ENCODE assay signal across 28 cellular contexts in the genomic region with DNA sequence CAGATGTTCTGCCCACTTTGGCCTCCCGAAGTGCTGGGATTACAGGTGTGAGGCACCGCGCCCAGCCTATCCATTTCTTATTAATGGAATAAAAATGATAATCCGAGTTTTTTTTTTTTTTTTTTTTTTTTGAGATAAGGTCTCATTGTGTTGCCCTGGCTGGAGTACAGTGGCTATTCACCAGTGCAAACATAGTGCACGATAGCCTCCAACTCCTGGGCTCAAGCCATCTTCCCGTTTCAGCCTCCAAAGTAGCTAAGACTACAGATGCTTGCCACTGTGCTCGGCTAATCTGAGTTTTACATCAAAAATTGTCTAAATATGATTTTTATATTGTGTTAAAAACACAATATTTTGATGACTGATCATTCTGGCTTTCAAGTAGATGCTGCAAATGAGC.
"Had no signal": no experiment of that assay in that cellular context is flagged by ENCODE, and none has a peak within 500 bp of the region (broad histone marks: within the 10 kb centered on the region; RNA-seq: fewer than 3 reads in every experiment).

No MANE protein-coding gene starts in this region.

- H3K27me3 ChIP-seq: ascending aorta, cardiac muscle cell had no signal

- H3K36me3 ChIP-seq: cardiac muscle cell had no signal

- H3K9me3 ChIP-seq: ascending aorta had no signal

- H3K4me3 ChIP-seq: ascending aorta, cardiac muscle cell had no signal

- H3K27ac ChIP-seq: ascending aorta, cardiac muscle cell, VCaP had no signal

- DNase-seq: activated B cell treated with CpG ODN at 0.5 μM for 24 hours; activated CD4-positive, alpha-beta memory T cell treated with anti-CD3 and anti-CD28 coated beads, Interleukin-2, amount 10 ng/mL, durations not matched to agents 7 days and 5 days; activated CD4-positive, alpha-beta T cell treated with anti-CD3 and anti-CD28 coated beads for 48 hours; activated CD4-positive, alpha-beta T cell treated with anti-CD3 and anti-CD28 coated beads, Interleukin-2, amount 10 ng/mL, durations not matched to agents 7 days and 5 days; activated CD4-positive, alpha-beta T cell treated with anti-CD3 and anti-CD28 coated beads, Interleukin-2, amount 50 U/mL, for 48 hours; activated CD4-positive, CD25-positive, alpha-beta regulatory T cell treated with anti-CD3 and anti-CD28 coated beads, Interleukin-2, amount 50 U/mL, for 72 hours; activated CD8-positive, alpha-beta memory T cell treated with anti-CD3 and anti-CD28 coated beads for 24 hours; activated CD8-positive, alpha-beta memory T cell treated with anti-CD3 and anti-CD28 coated beads, Interleukin-2, amount 10 ng/mL, durations not matched to agents 7 days and 5 days; activated CD8-positive, alpha-beta memory T cell treated with anti-CD3 and anti-CD28 coated beads, Interleukin-2, amount 50 U/mL, for 48 hours; activated CD8-positive, alpha-beta T cell treated with anti-CD3 and anti-CD28 coated beads, Interleukin-2, amount 10 ng/mL, durations not matched to agents 7 days and 5 days; activated effector memory CD4-positive, alpha-beta T cell treated with Interleukin-2 at 50 U/mL for 16 hours; activated gamma-delta T cell; activated naive CD4-positive, alpha-beta T cell treated with anti-CD3 and anti-CD28 coated beads, Interleukin-2, amount 10 ng/mL, durations not matched to agents 7 days and 5 days; activated naive CD4-positive, alpha-beta T cell treated with Interleukin-2 at 50 U/mL for 16 hours; activated naive CD8-positive, alpha-beta T cell treated with anti-CD3 and anti-CD28 coated beads, Interleukin-2, amount 10 ng/mL, durations not matched to agents 7 days and 5 days; activated naive CD8-positive, alpha-beta T cell treated with anti-CD3 and anti-CD28 coated beads, Interleukin-2, amount 50 U/mL, for 24 hours; activated T-cell treated with anti-CD3 and anti-CD28 coated beads, Interleukin-2, amount 50 U/mL, for 24 hours; activated T-cell treated with anti-CD3 and anti-CD28 coated beads, Interleukin-2, amount 50 U/mL, for 48 hours; amygdala; anterior cingulate cortex; caudate nucleus; cerebellar nuclear complex; T-helper 1 cell; T-helper 2 cell; T-helper 9 cell had no signal
